8 cellular contexts compared by ENCODE assay signal in genomic region chr10:67520924-67521520, GRCh38.
DNase-seq lines count a peak whose midpoint lies in the region; ATAC-seq, FAIRE-seq and TF ChIP-seq lines count a peak whose summit lies in the region.

No MANE protein-coding gene starts in this region.

- CTCF ChIA-PET in BJ (lab: Yijun Ruan, JAX) (interaction anchor here (0.9 to 2.4 kb wide), 6 partner anchors 10 to 259 kb away, joined by 3 to 11 read pairs (median 4); no protein-coding TSS in a partner anchor), WTC11 (lab: Charles Lee) (interaction anchor here (0.6 to 1.5 kb wide), 23 partner anchors 10 to 798 kb away, joined by 3 to 12 read pairs (median 3); partner anchors contain the start of gene LRRTM3)

- DNase-seq in BJ (ENCODE audit: low read depth): no peak
- peak; percentile 11 for DNase-seq in GM12891 (ENCODE audit: insufficient read length, low spot score)
- peak; percentile 21 for DNase-seq in NCI-H146 treated with DMSO at 0.1 percent for 48 hours (lab: John Stamatoyannopoulos, UW; ENCODE audit: unreplicated experiment)
- no peak for DNase-seq in WTC11 (ENCODE audit: low spot score)
- DNase-seq in fibroblast of mammary gland (ENCODE audit: low read depth): peak; percentile 48
- no peak for DNase-seq in NK-92 (lab: John Stamatoyannopoulos, UW; ENCODE audit: unreplicated experiment)

- no peaks in the 10 kb centered on the region for H3K27me3 ChIP-seq in BJ (ENCODE audit: control insufficient read depth, insufficient read depth, low read length)
- H3K27me3 ChIP-seq in neural cell (ENCODE audit: insufficient read depth, low read depth, low read length): no peaks in the 10 kb centered on the region

- peak; percentile 38 for FAIRE-seq in GM12891 (lab: Jason Lieb, UNC)

- H3K4me2 ChIP-seq in neural cell (ENCODE audit: low read length): no peak overlapping the region

- peak; percentile 73 for TF ChIP-seq CTCF in BJ (IDR thresholded peaks at IDR 0.05; ENCODE audit: insufficient read depth, low read depth, low read length)
- peak; percentile 71 for TF ChIP-seq CTCF in WTC11 (IDR thresholded peaks at IDR 0.05)
- TF ChIP-seq CTCF in fibroblast of mammary gland (conservative IDR thresholded peaks at IDR 0.05; ENCODE audit: control insufficient read depth, insufficient read depth, low read depth, low read length): peak; percentile 67
- peak; percentile 90 for TF ChIP-seq CTCF in neural cell (IDR thresholded peaks at IDR 0.05; ENCODE audit: poor library complexity, severe bottlenecking)

- H3K79me2 ChIP-seq in neural cell (replicated peaks; ENCODE audit: insufficient read depth, low read length): no peaks in the 10 kb centered on the region

- no peak overlapping the region for H3K27ac Mint-ChIP-seq in WTC11

- no peak for TF ChIP-seq EP300 in neural cell (conservative IDR thresholded peaks at IDR 0.05; ENCODE audit: poor library complexity, severe bottlenecking)

- H3F3A ChIP-seq in neural cell (ENCODE audit: insufficient read depth, low read length, poor library complexity, severe bottlenecking): no peaks in the 10 kb centered on the region

- H3K27me3 Mint-ChIP-seq in WTC11 (ENCODE audit: low read depth): no peaks in the 10 kb centered on the region

- H3K36me3 Mint-ChIP-seq in WTC11: no peaks in the 10 kb centered on the region

- no peak overlapping the region for H3K4me3 ChIP-seq in BJ (ENCODE audit: low read depth, low read length)
- no peak overlapping the region for H3K4me3 ChIP-seq in fibroblast of mammary gland (ENCODE audit: control insufficient read depth, low read depth, low read length)
- no peak overlapping the region for H3K4me3 ChIP-seq in neural cell (ENCODE audit: low read length)

- no peak overlapping the region for H3K27ac ChIP-seq in neural cell (ENCODE audit: low read length)

- H3K4me3 Mint-ChIP-seq in WTC11: no peak overlapping the region

- no peak overlapping the region for H2AFZ ChIP-seq in neural cell (ENCODE audit: low read depth, low read length)

- H3K4me1 Mint-ChIP-seq in WTC11: no peaks in the 10 kb centered on the region

- peak; percentile 93 for ATAC-seq in HG02759 (IDR thresholded peaks at IDR 0.05; ENCODE audit: unreplicated experiment)
- peak; percentile 86 for ATAC-seq in WTC11

- H4K20me1 ChIP-seq in neural cell (ENCODE audit: insufficient read depth): no peaks in the 10 kb centered on the region

- H3K9me3 ChIP-seq in neural cell (ENCODE audit: low read length): no peaks in the 10 kb centered on the region

- H3K9me2 ChIP-seq in neural cell (ENCODE audit: insufficient read depth, low read length): no peaks in the 10 kb centered on the region

- TF ChIP-seq RAD21 in neural cell (conservative IDR thresholded peaks at IDR 0.05): peak; percentile 94

- H3K9me3 Mint-ChIP-seq in WTC11: no peaks in the 10 kb centered on the region

- TF ChIP-seq POLR2A in GM12891 (IDR thresholded peaks at IDR 0.05; ENCODE audit: low read depth, low read length): no peak

- no peaks in the 10 kb centered on the region for H3K36me3 ChIP-seq in BJ (ENCODE audit: control insufficient read depth, insufficient read depth, low read length)
- no peaks in the 10 kb centered on the region for H3K36me3 ChIP-seq in neural cell (ENCODE audit: insufficient read depth, low read length)

- no peak overlapping the region for H3K9ac ChIP-seq in neural cell (ENCODE audit: low read length)

- POLR2A ChIA-PET in BJ (lab: Charles Lee): no interaction called here
- POLR2A ChIA-PET in WTC11 (lab: Charles Lee): no interaction called here

TF ChIP-seq in GM12891, 5 proteins besides CTCF, POLR2A, EP300 and RAD21:
- TF ChIP-seq TAF1 (IDR thresholded peaks at IDR 0.05; ENCODE audit: low read depth, low read length): no peak

TF ChIP-seq in WTC11, 78 proteins besides CTCF, POLR2A, EP300 and RAD21 (continues in another document):
- no peak for TF ChIP-seq JAZF1 (CRISPR knock-in tag; IDR thresholded peaks at IDR 0.05)
- no peak for TF ChIP-seq ZNF232 (CRISPR knock-in tag; IDR thresholded peaks at IDR 0.05)
- no peak for TF ChIP-seq CREM (CRISPR knock-in tag; IDR thresholded peaks at IDR 0.05)
- TF ChIP-seq ZNF281 (CRISPR knock-in tag; IDR thresholded peaks at IDR 0.05): no peak
- no peak for TF ChIP-seq OVOL2 (CRISPR knock-in tag; IDR thresholded peaks at IDR 0.05; ENCODE audit: borderline replicate concordance)
- TF ChIP-seq SMAD3 (CRISPR knock-in tag; IDR thresholded peaks at IDR 0.05; ENCODE audit: borderline replicate concordance): no peak
- TF ChIP-seq E2F5 (CRISPR knock-in tag; IDR thresholded peaks at IDR 0.05): no peak
- no peak for TF ChIP-seq ZNF121 (CRISPR knock-in tag; IDR thresholded peaks at IDR 0.05)
- TF ChIP-seq ZNF317 (CRISPR knock-in tag; IDR thresholded peaks at IDR 0.05; ENCODE audit: borderline replicate concordance, low read depth): no peak
- TF ChIP-seq FOXP1 (CRISPR knock-in tag; IDR thresholded peaks at IDR 0.05; ENCODE audit: borderline replicate concordance): no peak
- no peak for TF ChIP-seq ZNF423 (CRISPR knock-in tag; IDR thresholded peaks at IDR 0.05)
- no peak for TF ChIP-seq NFATC4 (CRISPR knock-in tag; IDR thresholded peaks at IDR 0.05)

TF ChIP-seq in neural cell, 6 proteins besides CTCF, POLR2A, EP300 and RAD21:
- TF ChIP-seq REST (IDR thresholded peaks at IDR 0.05; ENCODE audit: borderline replicate concordance) (no peak), MXI1 (conservative IDR thresholded peaks at IDR 0.05; ENCODE audit: poor library complexity, severe bottlenecking) (no peak), TAF1 (IDR thresholded peaks at IDR 0.05; ENCODE audit: low read depth) (no peak), SMC3 (conservative IDR thresholded peaks at IDR 0.05; ENCODE audit: poor library complexity) (peak; percentile 88), POLR2AphosphoS5 (IDR thresholded peaks at IDR 0.05) (no peak), EZH2 (IDR thresholded peaks at IDR 0.05; ENCODE audit: borderline replicate concordance, insufficient read depth, low read length, poor library complexity, severe bottlenecking) (no peak)

Comparison
In these comparisons a context has a peak if more than half of its experiments do, and no peak if none do; other contexts are left out.
1. DNase-seq: peak in GM12891 (single experiment), NCI-H146 treated with DMSO at 0.1 percent for 48 hours (single experiment) and fibroblast of mammary gland (single experiment); none in BJ (single experiment), WTC11 (single experiment) and NK-92 (single experiment).
2. Peak in every context shown above with its lines, with median percentiles within 50 percentile points of each other: CTCF ChIP-seq.